Comparison of ENCODE assay signal across 17 cellular contexts in the genomic region with DNA sequence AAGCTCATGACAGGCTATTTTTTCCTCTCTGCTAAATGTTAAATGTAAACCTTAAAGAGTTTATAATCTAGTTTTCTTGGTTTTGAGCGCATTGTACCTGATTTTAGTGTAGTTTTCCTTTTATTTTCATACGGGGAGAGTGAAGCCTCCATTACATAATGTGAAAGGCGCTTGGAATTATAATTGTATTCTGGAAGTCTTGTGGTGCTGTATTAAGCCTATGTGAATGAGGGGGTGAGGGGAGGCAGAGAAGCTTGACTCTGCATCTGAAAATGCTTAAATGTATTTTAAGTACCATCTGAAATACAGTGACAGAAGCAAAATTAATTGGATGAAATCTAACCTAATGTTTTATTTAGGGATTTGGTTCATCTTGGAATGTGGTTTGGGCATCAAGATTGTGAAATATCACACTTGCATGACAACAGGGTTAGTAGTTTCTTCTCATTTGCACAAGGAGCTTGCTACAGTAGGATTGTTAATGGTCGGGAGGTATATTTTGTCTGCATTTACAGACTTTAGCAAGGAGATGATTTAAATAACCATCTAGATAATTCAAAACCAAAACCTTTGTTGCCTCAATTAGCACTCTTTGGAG. TPM values are rescaled to one million over a fixed set of nuclear protein-coding genes. Genes with fewer than 3 reads are reported as not detected.
A peak's percentile ranks its signal among the peaks of the same experiment; 100 is the strongest.
DNase-seq lines count a peak whose midpoint lies in the region; ATAC-seq and TF ChIP-seq lines count a peak whose summit lies in the region.
"Had no signal": no experiment of that assay in that cellular context is flagged by ENCODE, and none has a peak within 500 bp of the region (broad histone marks: within the 10 kb centered on the region; RNA-seq: fewer than 3 reads in every experiment).

No MANE protein-coding gene starts in this region.

- H3K36me3 Mint-ChIP-seq in GM23338 (ENCODE audit: low read depth), result peaks cover 8% of the 10 kb centered on the region

- H3K9me2 ChIP-seq in GM23338 (ENCODE audit: insufficient read depth), result 0 out of 2 replicates have a peak, but pooled peaks cover 2% of the 10 kb centered on the region

- peak overlapping the region; percentile 64 for H3K4me2 ChIP-seq in GM23338

- H3F3A ChIP-seq in GM23338 (replicated peaks; ENCODE audit: low read depth), result no peaks in the 10 kb centered on the region

- peak overlapping the region; percentile 13 for H3K9ac ChIP-seq in iPS-18a (ENCODE audit: low read length)

- peak overlapping the region; percentile 71 for H3K27ac ChIP-seq in GM23338 (ENCODE audit: low read depth)
- H3K27ac ChIP-seq in iPS-18a (ENCODE audit: low read length), result no peak overlapping the region
- H3K27ac ChIP-seq in lower lobe of right lung, result no peak overlapping the region
- H3K27ac ChIP-seq: SK-N-MC had no signal

- H3K9me3 Mint-ChIP-seq in GM23338, result peaks cover 6% of the 10 kb centered on the region

- peak overlapping the region; percentile 23 for H3K4me3 Mint-ChIP-seq in GM23338

- H3K27me3 ChIP-seq in GM23338 (ENCODE audit: insufficient read depth), result no peaks in the 10 kb centered on the region
- no peaks in the 10 kb centered on the region for H3K27me3 ChIP-seq in iPS-18a (ENCODE audit: control insufficient read depth, insufficient read depth, low read length)
- no peaks in the 10 kb centered on the region for H3K27me3 ChIP-seq in lower lobe of right lung (ENCODE audit: low read depth)

- DNase-seq in GM23338 (ENCODE audit: low spot score), result no peak
- DNase-seq in NCI-H446 (lab: John Stamatoyannopoulos, UW), result no peak
- no peak for DNase-seq in NOMO-1 treated with DMSO at 0.1 percent for 48 hours (lab: John Stamatoyannopoulos, UW; ENCODE audit: unreplicated experiment)
- no peak for DNase-seq in lower lobe of right lung
- DNase-seq: Caco-2, MG63, NCI-H1105, NCI-H187, NCI-H774 had no signal

- H3K4me1 ChIP-seq in GM23338 (ENCODE audit: insufficient read depth), result peaks cover 32% of the 10 kb centered on the region
- peaks cover 14% of the 10 kb centered on the region for H3K4me1 ChIP-seq in iPS-18a (ENCODE audit: control insufficient read depth, low read depth, low read length)
- no peaks in the 10 kb centered on the region for H3K4me1 ChIP-seq in lower lobe of right lung
- H3K4me1 ChIP-seq: Caco-2 had no signal

- H4K20me1 ChIP-seq in GM23338 (replicated peaks; ENCODE audit: insufficient read depth), result no peaks in the 10 kb centered on the region

- H3K4me3 ChIP-seq in GM23338 (peak overlapping the region; percentile 6; the same call in 1 of the 2 replicates), iPS-18a (ENCODE audit: low read length) (no peak overlapping the region), lower lobe of right lung (no peak overlapping the region)
- H3K4me3 ChIP-seq: GM12878, MG63, SK-N-MC had no signal

- H3K27me3 Mint-ChIP-seq in GM23338 (ENCODE audit: insufficient read depth, low read depth, poor library complexity), result no peaks in the 10 kb centered on the region

- H3K9me3 ChIP-seq in iPS-18a (ENCODE audit: control insufficient read depth, low read depth, low read length) (no peaks in the 10 kb centered on the region), lower lobe of right lung (no peaks in the 10 kb centered on the region)
- H3K9me3 ChIP-seq: Caco-2, MG63 had no signal

- TF ChIP-seq CTCF in GM23338 (conservative IDR thresholded peaks at IDR 0.05; ENCODE audit: low read depth in 2 of 2) (no peak), lower lobe of right lung (IDR thresholded peaks at IDR 0.05) (no peak)

- H2AFZ ChIP-seq in GM23338, result no peak overlapping the region

- intact Hi-C loops in lower lobe of right lung (cut with DNase I), result no loop called here

- H3K27ac Mint-ChIP-seq in GM23338, result peak overlapping the region; percentile 73

- peaks cover 40% of the 10 kb centered on the region for H3K79me2 ChIP-seq in GM23338 (replicated peaks; ENCODE audit: insufficient read depth)

- ATAC-seq in GM23338 (peak; percentile 59), SK-N-SH treated with all-trans-retinoic acid at 6 μM for 48 hours (peak; percentile 57), HG03025 (IDR thresholded peaks at IDR 0.05; ENCODE audit: low FRiP score, unreplicated experiment) (no peak), lower lobe of right lung (no peak)
- ATAC-seq: GM12878, Panc1, Right ventricle myocardium inferior had no signal

- H3K36me3 ChIP-seq in GM23338 (ENCODE audit: insufficient read depth) (no peaks in the 10 kb centered on the region), iPS-18a (ENCODE audit: control insufficient read depth, low read depth, low read length) (no peaks in the 10 kb centered on the region), lower lobe of right lung (no peaks in the 10 kb centered on the region)
- H3K36me3 ChIP-seq: MG63 had no signal

- H3K4me1 Mint-ChIP-seq in GM23338, result peaks cover 38% of the 10 kb centered on the region

TF ChIP-seq in GM23338, 12 proteins besides CTCF, POLR2A, EP300 and RAD21 (continues in another document):
- TF ChIP-seq NANOG (IDR thresholded peaks at IDR 0.05; ENCODE audit: borderline replicate concordance), result no peak
- TF ChIP-seq EZH2phosphoT487 (IDR thresholded peaks at IDR 0.05; ENCODE audit: unreplicated experiment), result no peak

TF ChIP-seq in SK-N-SH treated with all-trans-retinoic acid at 6 μM for 48 hours, 23 proteins besides CTCF, POLR2A, EP300 and RAD21:
- TF ChIP-seq ARNTL (CRISPR knock-in tag; IDR thresholded peaks at IDR 0.05; ENCODE audit: borderline replicate concordance, low read depth), result no peak
- TF ChIP-seq, protein P1, sequence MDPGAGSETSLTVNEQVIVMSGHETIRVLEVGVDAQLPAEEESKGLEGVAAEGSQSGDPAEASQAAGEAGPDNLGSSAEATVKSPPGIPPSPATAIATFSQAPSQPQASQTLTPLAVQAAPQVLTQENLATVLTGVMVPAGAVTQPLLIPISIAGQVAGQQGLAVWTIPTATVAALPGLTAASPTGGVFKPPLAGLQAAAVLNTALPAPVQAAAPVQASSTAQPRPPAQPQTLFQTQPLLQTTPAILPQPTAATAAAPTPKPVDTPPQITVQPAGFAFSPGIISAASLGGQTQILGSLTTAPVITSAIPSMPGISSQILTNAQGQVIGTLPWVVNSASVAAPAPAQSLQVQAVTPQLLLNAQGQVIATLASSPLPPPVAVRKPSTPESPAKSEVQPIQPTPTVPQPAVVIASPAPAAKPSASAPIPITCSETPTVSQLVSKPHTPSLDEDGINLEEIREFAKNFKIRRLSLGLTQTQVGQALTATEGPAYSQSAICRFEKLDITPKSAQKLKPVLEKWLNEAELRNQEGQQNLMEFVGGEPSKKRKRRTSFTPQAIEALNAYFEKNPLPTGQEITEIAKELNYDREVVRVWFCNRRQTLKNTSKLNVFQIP (CRISPR knock-in tag; IDR thresholded peaks at IDR 0.05; ENCODE audit: borderline replicate concordance, low read depth), result no peak
- TF ChIP-seq ZC3H10 (CRISPR knock-in tag; IDR thresholded peaks at IDR 0.05), result no peak
- no peak for TF ChIP-seq ZNF565 (CRISPR knock-in tag; conservative IDR thresholded peaks at IDR 0.05; ENCODE audit: low read depth)
- no peak for TF ChIP-seq ZFP3 (CRISPR knock-in tag; IDR thresholded peaks at IDR 0.05)

RNA-seq across cellular contexts. Expression of gene TMEM200A, which starts 41.2 kb away (rescaled TPM):
- total RNA-seq in GM23338 (2014; rRNA removed; shearing (Covaris generic)), result 22.7 and 24.8 TPM in 2 replicates
- 6.7 and 7.1 TPM in 2 replicates for polyA plus RNA-seq in GM23338 (2016; fragmentation: Nextera tagmentation; extraction: Ambion mirVana)
- total RNA-seq in lower lobe of right lung, result 4.3 TPM
- total RNA-seq: NCI-H460, Right ventricle myocardium inferior had no signal

Comparison
In these comparisons a context has a peak if more than half of its experiments do, and no peak if none do; other contexts are left out.
1. ATAC-seq: peak in GM23338 (single experiment) and SK-N-SH treated with all-trans-retinoic acid at 6 μM for 48 hours (single experiment); none in HG03025 (single experiment) and lower lobe of right lung (0 of 2).